Comparison of ENCODE assay signal across 14 cellular contexts in genomic region chr7:44776211-44776610, GRCh38. TPM values are rescaled to one million over a fixed set of nuclear protein-coding genes. Genes with fewer than 3 reads are reported as not detected.
DNase-seq lines count a peak whose midpoint lies in the region; ATAC-seq and TF ChIP-seq lines count a peak whose summit lies in the region.
"Had no signal": no experiment of that assay in that cellular context is flagged by ENCODE, and none has a peak within 500 bp of the region (broad histone marks: within the 10 kb centered on the region; RNA-seq: fewer than 3 reads in every experiment).

No MANE protein-coding gene starts in this region.

- in situ Hi-C loops in T47D (cut with HindIII; ENCODE audit: low pct_unique_long_range_greater_than_20kb, low sequenced_read_pairs): no loop called here

- H3K4me1 ChIP-seq in breast epithelium: no peaks in the 10 kb centered on the region
- H3K4me1 ChIP-seq in PC-9 (replicated peaks; ENCODE audit: insufficient read depth): no peaks in the 10 kb centered on the region
- no peaks in the 10 kb centered on the region for H3K4me1 ChIP-seq in osteoblast (ENCODE audit: insufficient read depth, low read length)
- no peaks in the 10 kb centered on the region for H3K4me1 ChIP-seq in prostate gland (replicated peaks)

- H3F3A ChIP-seq in PC-9 (ENCODE audit: insufficient read depth, low read depth): no peaks in the 10 kb centered on the region

- H3K36me3 ChIP-seq in breast epithelium (no peaks in the 10 kb centered on the region), PC-9 (ENCODE audit: low read depth) (no peaks in the 10 kb centered on the region), osteoblast (ENCODE audit: insufficient read depth, low read length) (no peaks in the 10 kb centered on the region), prostate gland (no peaks in the 10 kb centered on the region)

- no peaks in the 10 kb centered on the region for H4K20me1 ChIP-seq in PC-9 (ENCODE audit: insufficient read depth)
- no peaks in the 10 kb centered on the region for H4K20me1 ChIP-seq in osteoblast (ENCODE audit: insufficient read depth, low read length)

- H3K27me3 ChIP-seq in breast epithelium: no peaks in the 10 kb centered on the region
- H3K27me3 ChIP-seq in PC-9 (ENCODE audit: insufficient read depth, low read depth): no peaks in the 10 kb centered on the region
- no peaks in the 10 kb centered on the region for H3K27me3 ChIP-seq in osteoblast (ENCODE audit: insufficient read depth, low read length)
- H3K27me3 ChIP-seq in prostate gland (replicated peaks; ENCODE audit: insufficient read depth): no peaks in the 10 kb centered on the region

- H3K9me2 ChIP-seq in PC-9 (ENCODE audit: insufficient read depth): no peaks in the 10 kb centered on the region

- CTCF ChIA-PET in PC-9 (lab: Charles Lee): no interaction called here

- ATAC-seq in esophagus mucosa (peak; percentile 32), GM21576 (IDR thresholded peaks at IDR 0.05; ENCODE audit: unreplicated experiment) (no peak)
- ATAC-seq: HCT116 had no signal

- TF ChIP-seq POLR2A in breast epithelium (IDR thresholded peaks at IDR 0.05): no peak
- TF ChIP-seq POLR2A in prostate gland (IDR thresholded peaks at IDR 0.05): no peak

- POLR2A ChIA-PET in PC-9 (lab: Charles Lee; ENCODE audit: unreplicated experiment): no interaction called here

- H3K4me2 ChIP-seq in PC-9 (no peak overlapping the region), osteoblast (ENCODE audit: insufficient read depth, low read length) (no peak overlapping the region)

- H3K79me2 ChIP-seq in PC-9 (ENCODE audit: low read depth) (no peaks in the 10 kb centered on the region), osteoblast (ENCODE audit: insufficient read depth, low read length) (no peaks in the 10 kb centered on the region)

- H3K4me3 ChIP-seq in breast epithelium: no peak overlapping the region
- no peak overlapping the region for H3K4me3 ChIP-seq in PC-9
- no peak overlapping the region for H3K4me3 ChIP-seq in osteoblast (ENCODE audit: insufficient read depth, low read length)
- no peak overlapping the region for H3K4me3 ChIP-seq in prostate gland

- intact Hi-C loops in breast epithelium (cut with DNase I; ENCODE audit: low total_unique reads): no loop called here
- intact Hi-C loops in PC-9 (cut with micrococcal nuclease; ENCODE audit: unreplicated experiment): no loop called here
- intact Hi-C loops in prostate gland (cut with DNase I): no loop called here

- H3K9me3 ChIP-seq in breast epithelium (no peaks in the 10 kb centered on the region), PC-9 (ENCODE audit: insufficient read depth, low read depth) (no peaks in the 10 kb centered on the region), osteoblast (ENCODE audit: low read depth, low read length) (no peaks in the 10 kb centered on the region), prostate gland (no peaks in the 10 kb centered on the region)

- H3K27ac ChIP-seq in breast epithelium (no peak overlapping the region), PC-9 (no peak overlapping the region), osteoblast (ENCODE audit: low read depth, low read length) (no peak overlapping the region), prostate gland (no peak overlapping the region)

- DNase-seq in T47D (ENCODE audit: low read depth in 1 of 2, low spot score in 1 of 2): peak; percentile 60 to 79
- no peak for DNase-seq in breast epithelium (ENCODE audit: low spot score in 2 of 2)
- DNase-seq in PC-9: peak; percentile 32 to 44
- DNase-seq in osteoblast (ENCODE audit: insufficient read length, low spot score, missing footprints): peak; percentile 8
- no peak for DNase-seq in NCI-H187 treated with DMSO at 0.1 percent for 48 hours (lab: John Stamatoyannopoulos, UW)
- DNase-seq in prostate gland (ENCODE audit: low spot score): no peak
- DNase-seq: ACHN; C1 segment of cervical spinal cord; CD4-positive, alpha-beta T cell; DMS79; IMR-90 had no signal

- BruUV-seq in PC-9 (replicated peaks; lab: Mats Ljungman, UMichigan): no TSS peak

- TF ChIP-seq CTCF in breast epithelium (IDR thresholded peaks at IDR 0.05) (no peak), PC-9 (conservative IDR thresholded peaks at IDR 0.05) (no peak), osteoblast (IDR thresholded peaks at IDR 0.05; ENCODE audit: extremely low read depth, low read depth, low read length) (no peak), prostate gland (IDR thresholded peaks at IDR 0.05) (no peak)

- H2AFZ ChIP-seq in PC-9: no peak overlapping the region
- H2AFZ ChIP-seq in osteoblast (ENCODE audit: low read length): no peak overlapping the region

- WGBS in prostate gland: 35% methylated on average over 3 of the region's 3 CpGs

RNA-seq across cellular contexts. Expression of gene PPIA, which starts 20.3 kb away (rescaled TPM):
- total RNA-seq in breast epithelium: 1,000 to 10,000 TPM; 1,127 to 1,313 (median 1,259) TPM
- total RNA-seq in PC-9 (2021): 2,776 and 3,599 TPM in 2 replicates
- total RNA-seq in esophagus mucosa: 2,087 TPM
- 1,505 and 1,612 TPM in 2 replicates for total RNA-seq in osteoblast
- total RNA-seq in prostate gland: 1,000 to 10,000 TPM in 1 of 2 donors, 100 to 1,000 TPM in 1; 957 to 1,544 TPM

RNA-seq across cellular contexts. Expression of gene ZMIZ2, which starts 27.6 kb away (rescaled TPM):
- total RNA-seq in breast epithelium (10 to 100 TPM; 12.5 to 30.1 (median 23.6) TPM), PC-9 (2021) (97.5 and 142 TPM in 2 replicates), esophagus mucosa (34.0 TPM), osteoblast (18.8 and 19.4 TPM in 2 replicates), prostate gland (10 to 100 TPM; 27.1 to 42.8 TPM)

Comparison
In these comparisons a context has a peak if more than half of its experiments do, and no peak if none do; other contexts are left out.
1. DNase-seq: peak in T47D (2 of 2), PC-9 (2 of 2) and osteoblast (single experiment); none in breast epithelium (0 of 2), NCI-H187 treated with DMSO at 0.1 percent for 48 hours (single experiment) and prostate gland (single experiment).